Comparison of ENCODE assay signal across 1 cellular context in the genomic region with DNA sequence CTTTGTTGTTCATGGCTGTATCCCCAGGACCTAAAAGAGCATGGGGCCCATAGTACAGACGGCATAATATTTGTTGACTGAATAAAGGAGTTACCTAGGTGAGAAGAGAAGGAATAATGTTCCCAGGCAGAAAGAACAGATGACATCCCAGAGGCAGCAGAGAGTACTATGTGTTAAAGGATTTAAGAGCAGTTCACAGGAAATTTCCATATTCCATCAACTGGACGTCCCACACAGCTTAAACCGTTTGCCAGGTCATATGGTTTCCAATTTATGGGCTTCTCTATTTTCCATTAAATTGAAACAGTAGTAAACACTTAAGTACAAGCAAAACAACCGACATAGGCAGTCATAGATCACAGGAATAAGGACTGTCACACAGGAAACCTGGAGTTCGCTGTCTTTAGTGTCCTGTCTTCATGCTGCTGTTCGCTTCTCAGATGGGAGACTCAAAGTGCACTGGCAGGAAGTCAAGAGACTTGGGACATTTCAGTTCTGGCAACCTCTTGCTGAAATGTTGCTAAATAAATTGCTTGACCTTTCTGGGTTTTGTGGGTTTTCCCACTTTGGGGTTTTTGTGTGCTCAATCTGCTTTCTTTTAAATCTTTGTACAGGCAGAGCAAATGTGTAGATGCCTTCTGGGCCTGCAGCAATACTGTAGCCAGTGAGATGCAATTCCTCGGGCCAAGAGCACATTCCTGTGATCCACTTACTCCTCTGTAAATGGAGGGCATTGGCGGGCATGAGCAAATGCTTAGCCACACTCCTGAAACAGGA.
TF ChIP-seq lines count a peak whose summit lies in the region.

No MANE protein-coding gene starts in this region.

TF ChIP-seq in IMR-90, 13 proteins besides CTCF, POLR2A, EP300 and RAD21:
- TF ChIP-seq MXI1 (IDR thresholded peaks at IDR 0.05; ENCODE audit: borderline replicate concordance, low read depth, low read length) (no peak), ELK1 (IDR thresholded peaks at IDR 0.05; ENCODE audit: borderline replicate concordance, low read depth, low read length) (no peak), RCOR1 (IDR thresholded peaks at IDR 0.05; ENCODE audit: insufficient replicate concordance, low read length) (no peak), SMC3 (IDR thresholded peaks at IDR 0.05; ENCODE audit: low read depth, low read length) (no peak), FOS (IDR thresholded peaks at IDR 0.05; ENCODE audit: low read depth, low read length) (no peak), BHLHE40 (IDR thresholded peaks at IDR 0.05; ENCODE audit: low read depth, low read length) (no peak), USF2 (IDR thresholded peaks at IDR 0.05; ENCODE audit: low read depth, low read length) (no peak), CEBPB (IDR thresholded peaks at IDR 0.05; ENCODE audit: low read depth, low read length) (no peak), RFX5 (IDR thresholded peaks at IDR 0.05; ENCODE audit: low read depth, low read length) (no peak), MAZ (IDR thresholded peaks at IDR 0.05; ENCODE audit: borderline replicate concordance, low read depth, low read length) (no peak), NFE2L2 (IDR thresholded peaks at IDR 0.05; ENCODE audit: low read depth, low read length) (no peak), CHD1 (IDR thresholded peaks at IDR 0.05; ENCODE audit: low read depth, low read length) (no peak)
